Comparison of ENCODE assay signal across 12 cellular contexts in genomic region chr3:151630938-151631417, GRCh38.
DNase-seq lines count a peak whose midpoint lies in the region; ATAC-seq, FAIRE-seq and TF ChIP-seq lines count a peak whose summit lies in the region.
"Had no signal": no experiment of that assay in that cellular context is flagged by ENCODE, and none has a peak within 500 bp of the region (broad histone marks: within the 10 kb centered on the region; RNA-seq: fewer than 3 reads in every experiment).

No MANE protein-coding gene starts in this region.

- peaks cover 0 to 3% of the 10 kb centered on the region in 2 donors for H3K9me3 Mint-ChIP-seq in stimulated activated naive B cell treated with anti-CD40 and anti-IgM and Interleukin-4, amounts not matched to agents 10 μg/mL and 1 μg/mL and 100 μg/mL, for 72 hours
- H3K9me3 Mint-ChIP-seq: activated T-cell treated with anti-CD3 and anti-CD28 coated beads, Interleukin-2, amount 50 U/mL, for 24 hours had no signal

- H3K27ac ChIP-seq in upper lobe of right lung: peak overlapping the region; percentile 52
- H3K27ac ChIP-seq: Peyer's patch, WERI-Rb-1 had no signal

- no peaks in the 10 kb centered on the region for H3K36me3 ChIP-seq in bronchial epithelial cell (ENCODE audit: control insufficient read depth, insufficient read depth, low read length)
- no peaks in the 10 kb centered on the region for H3K36me3 ChIP-seq in upper lobe of right lung
- H3K36me3 ChIP-seq: Peyer's patch, WERI-Rb-1 had no signal

- no peak overlapping the region for H3K4me3 Mint-ChIP-seq in stimulated activated naive B cell treated with anti-CD40 and anti-IgM and Interleukin-4, amounts not matched to agents 10 μg/mL and 1 μg/mL and 100 μg/mL, for 72 hours
- H3K4me3 Mint-ChIP-seq: activated T-cell treated with anti-CD3 and anti-CD28 coated beads, Interleukin-2, amount 50 U/mL, for 24 hours had no signal

- DNase-seq in SIG-M5 treated with dmso at 0.1 percent for 504 hours (lab: John Stamatoyannopoulos, UW; ENCODE audit: unreplicated experiment) (peak; percentile 46), SIG-M5 (lab: John Stamatoyannopoulos, UW) (no peak), bronchial epithelial cell (ENCODE audit: low read depth) (peak; percentile 33), left lobe of liver (ENCODE audit: low spot score) (no peak), upper lobe of right lung (no peak), mucosa of gallbladder (ENCODE audit: low spot score) (no peak)
- DNase-seq in stimulated activated naive B cell treated with anti-CD40 and anti-IgM and Interleukin-4, amounts not matched to agents 10 μg/mL and 1 μg/mL and 100 μg/mL, for 72 hours: no peak
- no peak for DNase-seq in activated T-cell treated with anti-CD3 and anti-CD28 coated beads, Interleukin-2, amount 50 U/mL, for 48 hours
- DNase-seq: activated T-cell treated with anti-CD3 and anti-CD28 coated beads, Interleukin-2, amount 50 U/mL, for 24 hours; head of caudate nucleus; Peyer's patch; WERI-Rb-1 had no signal

- no peaks in the 10 kb centered on the region for H3K4me1 ChIP-seq in upper lobe of right lung
- H3K4me1 ChIP-seq: Peyer's patch had no signal

- H3K9me3 ChIP-seq in upper lobe of right lung: no peaks in the 10 kb centered on the region
- H3K9me3 ChIP-seq: Peyer's patch had no signal

- TF ChIP-seq CTCF in bronchial epithelial cell (IDR thresholded peaks at IDR 0.05; ENCODE audit: insufficient read depth, low read length, severe bottlenecking) (no peak), upper lobe of right lung (IDR thresholded peaks at IDR 0.05) (no peak)

- no peaks in the 10 kb centered on the region for H3K27me3 Mint-ChIP-seq in stimulated activated naive B cell treated with anti-CD40 and anti-IgM and Interleukin-4, amounts not matched to agents 10 μg/mL and 1 μg/mL and 100 μg/mL, for 72 hours
- H3K27me3 Mint-ChIP-seq: activated T-cell treated with anti-CD3 and anti-CD28 coated beads, Interleukin-2, amount 50 U/mL, for 24 hours had no signal

- H3K27me3 ChIP-seq in bronchial epithelial cell (ENCODE audit: control insufficient read depth, insufficient read depth, low read length) (no peaks in the 10 kb centered on the region), upper lobe of right lung (no peaks in the 10 kb centered on the region)
- H3K27me3 ChIP-seq: Peyer's patch had no signal

- ATAC-seq in left lobe of liver (peak; percentile 81), upper lobe of right lung (peak; percentile 78)
- ATAC-seq in stimulated activated naive B cell treated with anti-CD40 and anti-IgM and Interleukin-4, amounts not matched to agents 10 μg/mL and 1 μg/mL and 100 μg/mL, for 72 hours (replicated peaks): no peak

- FAIRE-seq in bronchial epithelial cell (lab: Jason Lieb, UNC): peak; percentile 7

- no peaks in the 10 kb centered on the region for H3K36me3 Mint-ChIP-seq in stimulated activated naive B cell treated with anti-CD40 and anti-IgM and Interleukin-4, amounts not matched to agents 10 μg/mL and 1 μg/mL and 100 μg/mL, for 72 hours

- H3K4me3 ChIP-seq in bronchial epithelial cell (ENCODE audit: low read depth, low read length): no peak overlapping the region
- H3K4me3 ChIP-seq in upper lobe of right lung: no peak overlapping the region
- H3K4me3 ChIP-seq: Peyer's patch had no signal

- no peak overlapping the region for H3K27ac Mint-ChIP-seq in stimulated activated naive B cell treated with anti-CD40 and anti-IgM and Interleukin-4, amounts not matched to agents 10 μg/mL and 1 μg/mL and 100 μg/mL, for 72 hours
- H3K27ac Mint-ChIP-seq: activated T-cell treated with anti-CD3 and anti-CD28 coated beads, Interleukin-2, amount 50 U/mL, for 24 hours had no signal

- no peaks in the 10 kb centered on the region for H3K4me1 Mint-ChIP-seq in stimulated activated naive B cell treated with anti-CD40 and anti-IgM and Interleukin-4, amounts not matched to agents 10 μg/mL and 1 μg/mL and 100 μg/mL, for 72 hours

- intact Hi-C loops in upper lobe of right lung (cut with DNase I): no loop called here

Comparison
In these comparisons a context has a peak if more than half of its experiments do, and no peak if none do; other contexts are left out.
1. DNase-seq: peak in SIG-M5 treated with dmso at 0.1 percent for 504 hours (single experiment) and bronchial epithelial cell (single experiment); none in SIG-M5 (single experiment), left lobe of liver (single experiment), upper lobe of right lung (single experiment), stimulated activated naive B cell treated with anti-CD40 and anti-IgM and Interleukin-4, amounts not matched to agents 10 μg/mL and 1 μg/mL and 100 μg/mL, for 72 hours (single experiment), activated T-cell treated with anti-CD3 and anti-CD28 coated beads, Interleukin-2, amount 50 U/mL, for 48 hours (0 of 2) and mucosa of gallbladder (single experiment).
2. ATAC-seq: peak in left lobe of liver (single experiment) and upper lobe of right lung (single experiment); none in stimulated activated naive B cell treated with anti-CD40 and anti-IgM and Interleukin-4, amounts not matched to agents 10 μg/mL and 1 μg/mL and 100 μg/mL, for 72 hours (0 of 2).